ENCODE assay signal across 8 cellular contexts in the genomic region with DNA sequence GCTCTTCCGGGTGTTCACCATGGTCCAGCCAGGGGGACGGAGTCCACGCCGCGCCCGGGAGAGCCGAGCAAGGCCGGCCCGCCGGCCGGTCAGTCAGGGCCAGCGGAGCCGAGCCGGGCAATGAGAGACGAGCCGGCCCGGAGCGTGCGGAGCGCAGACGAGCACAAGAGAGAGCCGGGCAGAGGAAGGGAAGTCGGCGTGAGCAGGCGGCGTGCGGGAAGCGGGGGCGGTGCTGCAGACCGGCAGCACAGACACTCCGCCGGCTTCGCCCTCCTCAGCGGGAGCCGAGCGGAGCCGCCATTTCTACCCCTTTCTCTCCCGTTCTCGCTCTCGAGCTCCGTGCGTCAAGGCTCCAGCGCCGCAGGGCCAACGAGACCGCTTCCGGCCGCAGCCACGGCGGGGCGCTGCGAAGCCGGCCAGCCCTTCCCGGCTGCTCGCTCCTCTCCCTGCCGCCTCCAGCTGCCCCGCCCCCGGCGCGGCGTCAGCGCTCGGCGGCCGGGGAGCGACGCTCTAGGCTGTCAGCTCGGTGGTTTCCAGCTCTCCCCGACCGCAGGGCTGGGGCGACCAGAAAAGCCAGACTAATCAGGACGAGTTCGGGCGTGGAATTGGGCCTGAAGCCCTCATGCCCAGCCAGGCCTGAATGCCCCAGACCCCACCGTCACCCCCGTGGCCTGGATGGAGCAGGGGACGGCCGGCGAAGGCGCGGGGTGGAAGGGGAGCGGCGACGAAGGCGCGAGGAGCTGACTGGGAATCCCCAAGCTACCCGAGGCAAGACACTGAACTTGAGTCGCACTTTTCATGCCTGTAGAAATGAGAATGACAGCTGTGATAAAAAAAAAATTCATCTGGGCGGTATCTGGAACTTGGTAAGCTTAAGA. TPM values are rescaled to one million over a fixed set of nuclear protein-coding genes. Genes with fewer than 3 reads are reported as not detected.
DNase-seq lines count a peak whose midpoint lies in the region; ATAC-seq and TF ChIP-seq lines count a peak whose summit lies in the region.

A gene (minus strand): TSS at position 374 of the 878 bp plus-strand sequence. CDS start 353 bp downstream, at position 21.

- H3K4me1 Mint-ChIP-seq in activated naive CD8-positive, alpha-beta T cell (ENCODE audit: low read depth): peaks cover 45% of the 10 kb centered on the region

- TF ChIP-seq CTCF in GM12864 (IDR thresholded peaks at IDR 0.05; ENCODE audit: low read depth, low read length, missing control alignments) (peak; percentile 86), ovary (IDR thresholded peaks at IDR 0.05) (peak; percentile 88 to 97 (median 95)), thyroid gland (IDR thresholded peaks at IDR 0.05) (peak; percentile 38 to 97 (median 89))

- peaks cover 2% of the 10 kb centered on the region for H3K36me3 Mint-ChIP-seq in activated naive CD8-positive, alpha-beta T cell

- peak within 1 kb of the TSS; percentile 98 for H3K4me3 Mint-ChIP-seq in activated naive CD8-positive, alpha-beta T cell

- DNase-seq in GM12864 (ENCODE audit: low read depth) (peak; percentile 83), NCI-H1092 treated with DMSO at 0.1 percent for 48 hours (lab: John Stamatoyannopoulos, UW) (peak; percentile 82), SKM-1 (lab: John Stamatoyannopoulos, UW; ENCODE audit: unreplicated experiment) (peak; percentile 87), head of caudate nucleus (peak; percentile 73 to 97 (median 92)), ovary (peak; percentile 88 to 96 (median 91)), thyroid gland (peak; percentile 90 to 92)

- H3K4me3 ChIP-seq in GM12864 (ENCODE audit: low read depth, low read length) (peak within 1 kb of the TSS; percentile 97), ovary (peak within 1 kb of the TSS; percentile 92), thyroid gland (replicated peaks in 1 of 3) (peak within 1 kb of the TSS; percentile 79 to 91 (median 88))

- TF ChIP-seq EP300 in ovary (IDR thresholded peaks at IDR 0.05): no peak

- H3K9me3 ChIP-seq in ovary (no peaks in the 10 kb centered on the region), thyroid gland (no peaks in the 10 kb centered on the region)

- peak within 1 kb of the TSS; percentile 99 for H3K27ac Mint-ChIP-seq in activated naive CD8-positive, alpha-beta T cell

- H3K36me3 ChIP-seq in ovary: no peaks in the 10 kb centered on the region
- H3K36me3 ChIP-seq in thyroid gland: no peaks in the 10 kb centered on the region

- H3K27me3 ChIP-seq in ovary (no peaks in the 10 kb centered on the region), thyroid gland (no peaks in the 10 kb centered on the region)

- peak; percentile 72 for TF ChIP-seq POLR2A in ovary (IDR thresholded peaks at IDR 0.05)
- peak; percentile 35 to 94 for TF ChIP-seq POLR2A in thyroid gland (IDR thresholded peaks at IDR 0.05)

- no peaks in the 10 kb centered on the region for H3K9me3 Mint-ChIP-seq in activated naive CD8-positive, alpha-beta T cell (ENCODE audit: low read depth)

- peak within 1 kb of the TSS; percentile 97 to 98 for H3K27ac ChIP-seq in ovary
- peak within 1 kb of the TSS; percentile 93 to 98 (median 97) for H3K27ac ChIP-seq in thyroid gland

- WGBS in ovary, 3 donors: 0% methylated on average over 39 to 87 of the region's 89 CpGs
- WGBS in thyroid gland, 2 donors: 0 to 1% methylated on average over 22 to 26 of the region's 89 CpGs

- no peaks in the 10 kb centered on the region for H3K27me3 Mint-ChIP-seq in activated naive CD8-positive, alpha-beta T cell

- peak; percentile 70 for ATAC-seq in HG02623 (IDR thresholded peaks at IDR 0.05; ENCODE audit: unreplicated experiment)

- H3K4me1 ChIP-seq in ovary (ENCODE audit: insufficient read depth) (peaks cover 8% of the 10 kb centered on the region), thyroid gland (peaks cover 13 to 21% of the 10 kb centered on the region in 2 donors)

- intact Hi-C loops in head of caudate nucleus (cut with DNase I) (loop anchor here (2.0 to 10.0 kb wide), 2 partner anchors 118 to 150 kb away; a partner anchor contains a TSS), ovary (cut with DNase I) (loop anchor here in 2 of 4 donors (2.0 to 5.0 kb wide), 3 partner anchors 150 to 158 kb away; a partner anchor contains a TSS), thyroid gland (cut with DNase I) (no loop called here)

RNA-seq across cellular contexts. Expression of the gene that starts here (rescaled TPM):
- 10 to 100 TPM; 15.0 to 29.6 (median 23.6) TPM for total RNA-seq in ovary
- polyA plus RNA-seq in ovary: 1 to 10 TPM; 4.5 to 6.0 TPM
- 10 to 100 TPM; 32.8 to 49.3 (median 37.3) TPM for total RNA-seq in thyroid gland

Comparison
In these comparisons a context has a peak if more than half of its experiments do, and no peak if none do; other contexts are left out.
1. Peak in every context shown above with its lines: DNase-seq, ATAC-seq, H3K4me3 ChIP-seq and H3K27ac ChIP-seq.